In genomic region chr13:67341406-67341805, GRCh38 we compare ENCODE assay signal across 18 cellular contexts.
"Had no signal": no experiment of that assay in that cellular context is flagged by ENCODE, and none has a peak within 500 bp of the region (broad histone marks: within the 10 kb centered on the region; RNA-seq: fewer than 3 reads in every experiment).

No MANE protein-coding gene starts in this region.

- H3K79me2 ChIP-seq: hepatocyte had no signal

- H3K27me3 ChIP-seq: esophagus squamous epithelium, hepatocyte, neural progenitor cell, ovary, suprapubic skin, thyroid gland had no signal

- H3K4me3 ChIP-seq: esophagus squamous epithelium, hepatocyte, neural progenitor cell, ovary, suprapubic skin, thyroid gland had no signal

- H3K9ac ChIP-seq: neural progenitor cell had no signal

- H3K4me1 ChIP-seq: esophagus squamous epithelium, neural progenitor cell, suprapubic skin, thyroid gland had no signal

- DNase-seq: effector memory CD8-positive, alpha-beta T cell; esophagus squamous epithelium; foreskin melanocyte; head of caudate nucleus; left colon; midbrain; nucleus accumbens; ovary; right cardiac atrium; stimulated activated CD4-positive, alpha-beta T cell treated with anti-CD3 and anti-CD28 coated beads, Interleukin-4, amount 100 ng/mL, for 1 hour; stimulated activated CD8-positive, alpha-beta memory T cell treated with anti-CD3 and anti-CD28 coated beads, Interleukin-4, amount 100 ng/mL, for 48 hours; stimulated activated naive CD8-positive, alpha-beta T cell treated with anti-CD3 and anti-CD28 coated beads, Interleukin-15, Interleukin-2, amounts not matched to agents 100 U/mL and 50 U/mL, for 24 hours; thyroid gland had no signal

- H3K9me3 ChIP-seq: esophagus squamous epithelium, ovary, suprapubic skin, thyroid gland had no signal

- ATAC-seq: effector memory CD8-positive, alpha-beta T cell; left colon; natural killer cell treated with Interleukin-12 subunit alpha and Interleukin-12 subunit beta and Interleukin-15 and Interleukin-18, amount 100 ng/mL, for 72 hours; right cardiac atrium; stimulated activated effector memory CD8-positive, alpha-beta T cell treated with anti-CD3 and anti-CD28 coated beads, Interleukin-12 subunit alpha, Interleukin-12 subunit beta, amount 100 ng/mL, for 72 hours; stimulated activated naive CD8-positive, alpha-beta T cell treated with anti-CD3 and anti-CD28 coated beads, Interleukin-15, Interleukin-2, amounts not matched to agents 100 U/mL and 50 U/mL, for 24 hours had no signal

- H3K4me2 ChIP-seq: hepatocyte, neural progenitor cell had no signal

- H3K27ac ChIP-seq: esophagus squamous epithelium, hepatocyte, neural progenitor cell, ovary, suprapubic skin, thyroid gland had no signal

- H3K36me3 ChIP-seq: esophagus squamous epithelium, neural progenitor cell, ovary, suprapubic skin, thyroid gland had no signal

- H2AFZ ChIP-seq: hepatocyte, neural progenitor cell had no signal
